In genomic region chr15:52527196-52527897, GRCh38 we compare ENCODE assay signal across 9 cellular contexts. TPM values are rescaled to one million over a fixed set of nuclear protein-coding genes. Genes with fewer than 3 reads are reported as not detected.
DNase-seq lines count a peak whose midpoint lies in the region; ATAC-seq and TF ChIP-seq lines count a peak whose summit lies in the region.
"Had no signal": no experiment of that assay in that cellular context is flagged by ENCODE, and none has a peak within 500 bp of the region (broad histone marks: within the 10 kb centered on the region; RNA-seq: fewer than 3 reads in every experiment).

No MANE protein-coding gene starts in this region.

- H3K9me3 Mint-ChIP-seq in memory B cell: no peaks in the 10 kb centered on the region

- H3K27me3 Mint-ChIP-seq in memory B cell: no peaks in the 10 kb centered on the region

- DNase-seq in right atrium auricular region (ENCODE audit: low spot score) (no peak), Right ventricle myocardium superior (no peak), astrocyte of the cerebellum (ENCODE audit: low read depth) (no peak), memory B cell (ENCODE audit: low spot score in 2 of 2) (no peak), upper lobe of right lung (no peak), transverse colon (no peak), NCI-H187 treated with DMSO at 0.1 percent for 48 hours (lab: John Stamatoyannopoulos, UW) (no peak)
- DNase-seq: DMS 273 treated with DMSO at 0.1 percent for 48 hours had no signal

- H3K36me3 ChIP-seq in right atrium auricular region (no peaks in the 10 kb centered on the region), upper lobe of right lung (no peaks in the 10 kb centered on the region), transverse colon (no peaks in the 10 kb centered on the region)

- H3K4me3 ChIP-seq in right atrium auricular region (peak overlapping the region; percentile 63 to 89), astrocyte of the cerebellum (ENCODE audit: low read depth, low read length) (peak overlapping the region; percentile 62), upper lobe of right lung (peak overlapping the region; percentile 68), transverse colon (peak overlapping the region in 2 of 4 donors; percentile 57 to 65)

- TF ChIP-seq CTCF in right atrium auricular region (IDR thresholded peaks at IDR 0.05) (no peak), astrocyte of the cerebellum (IDR thresholded peaks at IDR 0.05; ENCODE audit: low read depth, low read length, missing control alignments) (no peak), upper lobe of right lung (IDR thresholded peaks at IDR 0.05) (no peak), transverse colon (IDR thresholded peaks at IDR 0.05) (no peak)

- no peak for TF ChIP-seq POLR2A in transverse colon (IDR thresholded peaks at IDR 0.05)

- H3K36me3 Mint-ChIP-seq in memory B cell: peaks cover 5% of the 10 kb centered on the region

- peaks cover 0 to 17% of the 10 kb centered on the region in 2 donors for H3K4me1 ChIP-seq in right atrium auricular region
- peaks cover 18% of the 10 kb centered on the region for H3K4me1 ChIP-seq in upper lobe of right lung
- H3K4me1 ChIP-seq in transverse colon: peaks cover 0 to 20% (median 14%) of the 10 kb centered on the region in 4 donors

- no peaks in the 10 kb centered on the region for H3K9me3 ChIP-seq in right atrium auricular region
- H3K9me3 ChIP-seq in upper lobe of right lung: no peaks in the 10 kb centered on the region
- no peaks in the 10 kb centered on the region for H3K9me3 ChIP-seq in transverse colon

- H3K4me3 Mint-ChIP-seq in memory B cell: peak overlapping the region; percentile 90

- in situ Hi-C loops in astrocyte of the cerebellum (cut with HindIII; ENCODE audit: low sequenced_read_pairs) (no loop called here), transverse colon (cut with MboI; ENCODE audit: low pct_ligation_motif_present in 1 of 4, low pct_unique_long_range_greater_than_20kb in 1 of 4, low sequenced_read_pairs in 3 of 4) (no loop called here)

- TF ChIP-seq EP300 in transverse colon (IDR thresholded peaks at IDR 0.05; ENCODE audit: low read depth): no peak

- peak overlapping the region; percentile 79 for H3K27ac Mint-ChIP-seq in memory B cell

- WGBS in transverse colon (ENCODE audit: low coverage in 1 of 2), 2 donors: 73 to 89% methylated on average over 7 of the region's 7 CpGs

- H3K27me3 ChIP-seq in right atrium auricular region (no peaks in the 10 kb centered on the region), upper lobe of right lung (peaks cover 6% of the 10 kb centered on the region), transverse colon (peaks cover 40% of the 10 kb centered on the region)

- peak overlapping the region in 1 of 2 donors; percentile 88 for H3K27ac ChIP-seq in right atrium auricular region
- no peak overlapping the region for H3K27ac ChIP-seq in upper lobe of right lung
- peak overlapping the region in 1 of 4 donors; percentile 77 for H3K27ac ChIP-seq in transverse colon

- H3K4me1 Mint-ChIP-seq in memory B cell: peaks cover 35% of the 10 kb centered on the region

- intact Hi-C loops in Right ventricle myocardium superior (cut with DNase I): loop anchor here (10.0 kb wide), 1 partner anchor 207 kb away; no protein-coding TSS in a partner anchor
- intact Hi-C loops in upper lobe of right lung (cut with DNase I): no loop called here
- intact Hi-C loops in transverse colon (cut with DNase I; ENCODE audit: low total_unique reads): no loop called here

- ATAC-seq in Right ventricle myocardium superior (ENCODE audit: poor library complexity) (no peak), memory B cell (ENCODE audit: low read depth) (no peak), upper lobe of right lung (no peak), HG03442 (IDR thresholded peaks at IDR 0.05; ENCODE audit: unreplicated experiment) (no peak)

RNA-seq across cellular contexts. Expression of gene MYO5A, which starts 1.3 kb away (rescaled TPM):
- 10 to 100 TPM; 12.3 to 21.5 TPM for total RNA-seq in right atrium auricular region
- total RNA-seq in Right ventricle myocardium superior: 7.4 TPM
- 26.0 TPM for total RNA-seq in upper lobe of right lung
- total RNA-seq in transverse colon: 100 to 1,000 TPM in 1 of 4 donors, 10 to 100 TPM in 3; 10.9 to 151 (median 17.0) TPM

RNA-seq across cellular contexts. Expression of gene ARPP19, which starts 41.5 kb away (rescaled TPM):
- total RNA-seq in right atrium auricular region: 10 to 100 TPM; 82.7 to 94.3 TPM
- 149 TPM for total RNA-seq in Right ventricle myocardium superior
- 156 TPM for total RNA-seq in upper lobe of right lung
- 10 to 100 TPM; 33.8 to 92.4 (median 55.4) TPM for total RNA-seq in transverse colon
